In genomic region chr3:189841474-189842205, GRCh38 we compare ENCODE assay signal across 10 cellular contexts.
DNase-seq lines count a peak whose midpoint lies in the region; ATAC-seq and TF ChIP-seq lines count a peak whose summit lies in the region.
"Had no signal": no experiment of that assay in that cellular context is flagged by ENCODE, and none has a peak within 500 bp of the region (broad histone marks: within the 10 kb centered on the region; RNA-seq: fewer than 3 reads in every experiment).

No MANE protein-coding gene starts in this region.

- BruUV-seq in MCF 10A (replicated peaks; lab: Mats Ljungman, UMichigan): TSS peak; percentile 83

- H3K36me3 ChIP-seq in gastrocnemius medialis: no peaks in the 10 kb centered on the region
- H3K36me3 ChIP-seq: right atrium auricular region had no signal

- peak overlapping the region; percentile 57 for H3K4me3 Mint-ChIP-seq in MCF 10A (ENCODE audit: unreplicated experiment)

- no peaks in the 10 kb centered on the region for H3K27me3 ChIP-seq in gastrocnemius medialis
- H3K27me3 ChIP-seq: right atrium auricular region had no signal

- no peak for TF ChIP-seq POLR2A in gastrocnemius medialis (IDR thresholded peaks at IDR 0.05)

- peak overlapping the region; percentile 99 for H3K27ac Mint-ChIP-seq in MCF 10A (ENCODE audit: low read depth, unreplicated experiment)

- H3K4me1 ChIP-seq in gastrocnemius medialis: peaks cover 20% of the 10 kb centered on the region in 2 donors

- intact Hi-C loops in MCF 10A (cut with micrococcal nuclease) (loop anchor here (1.0 to 2.0 kb wide), 5 partner anchors 21 to 573 kb away; no protein-coding TSS in a partner anchor), gastrocnemius medialis (cut with DNase I; ENCODE audit: low total_unique reads) (no loop called here)

- TF ChIP-seq CTCF in MCF 10A (IDR thresholded peaks at IDR 0.05; ENCODE audit: unreplicated experiment) (no peak), gastrocnemius medialis (IDR thresholded peaks at IDR 0.05 in 4 of 5, conservative IDR thresholded peaks at IDR 0.05 in 1 of 5) (no peak)

- H3K4me3 ChIP-seq in gastrocnemius medialis: no peak overlapping the region
- H3K4me3 ChIP-seq: right atrium auricular region had no signal

- in situ Hi-C loops in gastrocnemius medialis (cut with MboI; ENCODE audit: low sequenced_read_pairs in 4 of 4): loop anchor here in 1 of 4 donors (10.0 kb wide), 1 partner anchor 217 kb away; no protein-coding TSS in a partner anchor

- POLR2A ChIA-PET in MCF 10A (lab: Yijun Ruan, JAX): interaction anchor here (0.6 to 9.7 kb wide), 32 partner anchors 9 to 573 kb away, joined by 3 to 166 read pairs (median 7); no protein-coding TSS in a partner anchor

- ATAC-seq in GM18873 (IDR thresholded peaks at IDR 0.05; ENCODE audit: low FRiP score, unreplicated experiment) (peak; percentile 62), HG03565 (IDR thresholded peaks at IDR 0.05; ENCODE audit: unreplicated experiment) (peak; percentile 69), gastrocnemius medialis (no peak), HG03571 (IDR thresholded peaks at IDR 0.05; ENCODE audit: unreplicated experiment) (no peak), HG02623 (IDR thresholded peaks at IDR 0.05; ENCODE audit: unreplicated experiment) (no peak)
- ATAC-seq: SK-N-SH treated with all-trans-retinoic acid at 6 μM for 48 hours had no signal

- peak overlapping the region; percentile 64 to 87 (median 76) for H3K27ac ChIP-seq in gastrocnemius medialis
- H3K27ac ChIP-seq: right atrium auricular region had no signal

- no peaks in the 10 kb centered on the region for H3K27me3 Mint-ChIP-seq in MCF 10A (ENCODE audit: insufficient read depth, unreplicated experiment)

- H3K9me3 Mint-ChIP-seq in MCF 10A (ENCODE audit: unreplicated experiment): peaks cover 6% of the 10 kb centered on the region

- peaks cover 58% of the 10 kb centered on the region for H3K4me1 Mint-ChIP-seq in MCF 10A (ENCODE audit: insufficient read depth, unreplicated experiment)

- DNase-seq in MCF 10A (ENCODE audit: unreplicated experiment) (peak; percentile 94), gastrocnemius medialis (no peak), iPS-NIHi7 (ENCODE audit: extremely low spot score) (no peak), superior temporal gyrus (ENCODE audit: extremely low spot score) (no peak)

- H3K36me3 Mint-ChIP-seq in MCF 10A (ENCODE audit: insufficient read depth, unreplicated experiment): peaks cover 24% of the 10 kb centered on the region

- CTCF ChIA-PET in MCF 10A (lab: Yijun Ruan, JAX): interaction anchor here (0.6 to 2.9 kb wide), 7 partner anchors 16 to 573 kb away, joined by 3 to 12 read pairs (median 5); no protein-coding TSS in a partner anchor

- H3K9me3 ChIP-seq in gastrocnemius medialis: no peaks in the 10 kb centered on the region
- H3K9me3 ChIP-seq: right atrium auricular region had no signal

Comparison
In these comparisons a context has a peak if more than half of its experiments do, and no peak if none do; other contexts are left out.
1. ATAC-seq: peak in GM18873 (single experiment) and HG03565 (single experiment); none in gastrocnemius medialis (0 of 2), HG03571 (single experiment) and HG02623 (single experiment).